ENCODE assay signal across 16 cellular contexts in genomic region chr15:99399612-99400011, GRCh38.
A peak's percentile ranks its signal among the peaks of the same experiment; 100 is the strongest.
DNase-seq lines count a peak whose midpoint lies in the region; ATAC-seq, FAIRE-seq and TF ChIP-seq lines count a peak whose summit lies in the region.
"Had no signal": no experiment of that assay in that cellular context is flagged by ENCODE, and none has a peak within 500 bp of the region (broad histone marks: within the 10 kb centered on the region; RNA-seq: fewer than 3 reads in every experiment).

No MANE protein-coding gene starts in this region.

- H3K36me3 ChIP-seq in RWPE2 (ENCODE audit: low read depth), result no peaks in the 10 kb centered on the region
- H3K36me3 ChIP-seq: HAP-1 had no signal

- no peak overlapping the region for H3K4me3 ChIP-seq in RWPE2 (ENCODE audit: severe bottlenecking)
- no peak overlapping the region for H3K4me3 ChIP-seq in fibroblast of pulmonary artery (replicated peaks; ENCODE audit: low read depth, low read length)
- H3K4me3 ChIP-seq: HAP-1 had no signal

- H3K27me3 Mint-ChIP-seq in mesothelial cell of epicardium (ENCODE audit: low read depth), result no peaks in the 10 kb centered on the region
- peaks cover 9% of the 10 kb centered on the region for H3K27me3 Mint-ChIP-seq in activated CD8-positive, alpha-beta memory T cell treated with anti-CD3 and anti-CD28 coated beads, Interleukin-2, amount 10 ng/mL, durations not matched to agents 7 days and 5 days

- ATAC-seq in RWPE2 (ENCODE audit: low read depth) (0 out of 3 replicates have a peak, but pooled peaks have one; percentile 25), HG03571 (IDR thresholded peaks at IDR 0.05; ENCODE audit: unreplicated experiment) (no peak)
- ATAC-seq in activated CD8-positive, alpha-beta memory T cell treated with anti-CD3 and anti-CD28 coated beads, Interleukin-2, amount 10 ng/mL, durations not matched to agents 7 days and 5 days, result no peak
- ATAC-seq: Panc1, Right ventricle myocardium inferior had no signal

- no peaks in the 10 kb centered on the region for H3K36me3 Mint-ChIP-seq in mesothelial cell of epicardium
- no peaks in the 10 kb centered on the region for H3K36me3 Mint-ChIP-seq in activated CD8-positive, alpha-beta memory T cell treated with anti-CD3 and anti-CD28 coated beads, Interleukin-2, amount 10 ng/mL, durations not matched to agents 7 days and 5 days

- H3K27ac ChIP-seq in RWPE2 (ENCODE audit: poor library complexity, severe bottlenecking), result no peak overlapping the region
- H3K27ac ChIP-seq: C4-2B, HL-60, KMS-11 had no signal

- FAIRE-seq in urothelium cell line (lab: Jason Lieb, UNC), result no peak

- H3K4me1 Mint-ChIP-seq in mesothelial cell of epicardium, result peaks cover 22% of the 10 kb centered on the region
- H3K4me1 Mint-ChIP-seq in activated CD8-positive, alpha-beta memory T cell treated with anti-CD3 and anti-CD28 coated beads, Interleukin-2, amount 10 ng/mL, durations not matched to agents 7 days and 5 days, result no peaks in the 10 kb centered on the region

- peaks cover 3% of the 10 kb centered on the region for H3K9me3 Mint-ChIP-seq in mesothelial cell of epicardium
- H3K9me3 Mint-ChIP-seq in activated CD8-positive, alpha-beta memory T cell treated with anti-CD3 and anti-CD28 coated beads, Interleukin-2, amount 10 ng/mL, durations not matched to agents 7 days and 5 days (ENCODE audit: low read depth), result no peaks in the 10 kb centered on the region

- CTCF ChIA-PET in activated CD8-positive, alpha-beta memory T cell treated with anti-CD3 and anti-CD28 coated beads, Interleukin-2, amount 10 ng/mL, durations not matched to agents 7 days and 5 days (lab: Charles Lee), result no interaction called here

- DNase-seq in RWPE2 (ENCODE audit: low spot score) (no peak), fibroblast of pulmonary artery (ENCODE audit: low read depth) (peak; percentile 21), mesothelial cell of epicardium (ENCODE audit: low spot score in 2 of 2, unreplicated experiment in 2 of 2) (no peak), SKM-1 (lab: John Stamatoyannopoulos, UW; ENCODE audit: unreplicated experiment) (no peak), urothelium cell line (ENCODE audit: low spot score) (no peak)
- no peak for DNase-seq in activated CD8-positive, alpha-beta memory T cell treated with anti-CD3 and anti-CD28 coated beads, Interleukin-2, amount 10 ng/mL, durations not matched to agents 7 days and 5 days
- DNase-seq: DMS79 treated with DMSO at 0.1 percent for 48 hours, NCI-H1092, NCI-H2081 treated with DMSO at 0.1 percent for 48 hours had no signal

- H3K4me3 Mint-ChIP-seq in mesothelial cell of epicardium, result no peak overlapping the region
- no peak overlapping the region for H3K4me3 Mint-ChIP-seq in activated CD8-positive, alpha-beta memory T cell treated with anti-CD3 and anti-CD28 coated beads, Interleukin-2, amount 10 ng/mL, durations not matched to agents 7 days and 5 days

- H3K4me1 ChIP-seq in RWPE2 (ENCODE audit: insufficient read depth, poor library complexity, severe bottlenecking), result no peaks in the 10 kb centered on the region
- H3K4me1 ChIP-seq: HAP-1 had no signal

- no peaks in the 10 kb centered on the region for H3K27me3 ChIP-seq in RWPE2 (ENCODE audit: insufficient read depth, poor library complexity, severe bottlenecking)

- H3K9me3 ChIP-seq in RWPE2 (ENCODE audit: severe bottlenecking), result no peaks in the 10 kb centered on the region
- H3K9me3 ChIP-seq: HAP-1 had no signal

- H3K27ac Mint-ChIP-seq in mesothelial cell of epicardium, result peak overlapping the region; percentile 71
- no peak overlapping the region for H3K27ac Mint-ChIP-seq in activated CD8-positive, alpha-beta memory T cell treated with anti-CD3 and anti-CD28 coated beads, Interleukin-2, amount 10 ng/mL, durations not matched to agents 7 days and 5 days

- TF ChIP-seq CTCF in RWPE2 (IDR thresholded peaks at IDR 0.05; ENCODE audit: poor library complexity, severe bottlenecking), result no peak
- TF ChIP-seq CTCF in fibroblast of pulmonary artery (IDR thresholded peaks at IDR 0.05; ENCODE audit: low read length, missing control alignments), result no peak
- no peak for TF ChIP-seq CTCF in mesothelial cell of epicardium (IDR thresholded peaks at IDR 0.05; ENCODE audit: unreplicated experiment)
